22 cellular contexts compared by ENCODE assay signal in genomic region chr19:45854167-45854778, GRCh38. TPM values are rescaled to one million over a fixed set of nuclear protein-coding genes. Genes with fewer than 3 reads are reported as not detected.
"Had no signal": no experiment of that assay in that cellular context is flagged by ENCODE, and none has a peak within 500 bp of the region (broad histone marks: within the 10 kb centered on the region; RNA-seq: fewer than 3 reads in every experiment).

No MANE protein-coding gene starts in this region.

- ATAC-seq: activated T-cell treated with anti-CD3 and anti-CD28 coated beads, Interleukin-2, amount 50 U/mL, for 4 hours; left colon; WTC11 had no signal

- H3K27ac Mint-ChIP-seq: activated CD4-positive, alpha-beta memory T cell treated with anti-CD3 and anti-CD28 coated beads, Interleukin-2, amount 10 ng/mL, durations not matched to agents 7 days and 5 days; mesothelial cell of epicardium; progenitor cell of endocrine pancreas; stimulated activated naive CD8-positive, alpha-beta T cell treated with anti-CD3 and anti-CD28 coated beads, Interleukin-15, Interleukin-2, amounts not matched to agents 100 ng/mL and 50 ng/mL, for 24 hours; WTC11 had no signal

- DNase-seq: activated CD4-positive, alpha-beta memory T cell treated with anti-CD3 and anti-CD28 coated beads, Interleukin-2, amount 10 ng/mL, durations not matched to agents 7 days and 5 days; activated CD4-positive, alpha-beta T cell treated with anti-CD3 and anti-CD28 coated beads for 4 hours; activated effector memory CD4-positive, alpha-beta T cell treated with Interleukin-2 at 50 U/mL for 16 hours; activated naive CD4-positive, alpha-beta T cell treated with anti-CD3 and anti-CD28 coated beads, Interleukin-2, amount 50 U/mL, for 16 hours; activated T-cell treated with anti-CD3 and anti-CD28 coated beads, Interleukin-2, amount 50 U/mL, for 4 hours; adrenal gland; left colon; lower lobe of right lung; nephron progenitor cell; occipital lobe; stimulated activated CD4-positive, alpha-beta T cell treated with anti-CD3 and anti-CD28 coated beads, Interleukin-15, amount 100 ng/mL, for 24 hours; upper lobe of left lung had no signal

- H3K27me3 ChIP-seq: adrenal gland, cardiac muscle cell, right atrium auricular region, suprapubic skin, upper lobe of left lung had no signal

- H3K4me3 Mint-ChIP-seq: activated CD4-positive, alpha-beta memory T cell treated with anti-CD3 and anti-CD28 coated beads, Interleukin-2, amount 10 ng/mL, durations not matched to agents 7 days and 5 days; activated T-cell treated with anti-CD3 and anti-CD28 coated beads, Interleukin-2, amount 50 U/mL, for 4 hours; mesothelial cell of epicardium; nephron progenitor cell; stimulated activated naive CD8-positive, alpha-beta T cell treated with anti-CD3 and anti-CD28 coated beads, Interleukin-15, Interleukin-2, amounts not matched to agents 100 ng/mL and 50 ng/mL, for 24 hours; WTC11 had no signal

- H3K9me3 Mint-ChIP-seq: activated CD4-positive, alpha-beta memory T cell treated with anti-CD3 and anti-CD28 coated beads, Interleukin-2, amount 10 ng/mL, durations not matched to agents 7 days and 5 days; activated T-cell treated with anti-CD3 and anti-CD28 coated beads, Interleukin-2, amount 50 U/mL, for 4 hours; mesothelial cell of epicardium; nephron progenitor cell; stimulated activated naive CD8-positive, alpha-beta T cell treated with anti-CD3 and anti-CD28 coated beads, Interleukin-15, Interleukin-2, amounts not matched to agents 100 ng/mL and 50 ng/mL, for 24 hours; WTC11 had no signal

- H3K4me1 ChIP-seq: adrenal gland, right atrium auricular region, suprapubic skin had no signal

- H3K27ac ChIP-seq: adrenal gland, cardiac muscle cell, right atrium auricular region, suprapubic skin had no signal

- H3K4me1 Mint-ChIP-seq: mesothelial cell of epicardium, nephron progenitor cell, WTC11 had no signal

- H3K9me3 ChIP-seq: adrenal gland, lower lobe of right lung, right atrium auricular region, suprapubic skin, upper lobe of left lung had no signal

- H3K27me3 Mint-ChIP-seq: activated CD4-positive, alpha-beta memory T cell treated with anti-CD3 and anti-CD28 coated beads, Interleukin-2, amount 10 ng/mL, durations not matched to agents 7 days and 5 days; progenitor cell of endocrine pancreas; stimulated activated naive CD8-positive, alpha-beta T cell treated with anti-CD3 and anti-CD28 coated beads, Interleukin-15, Interleukin-2, amounts not matched to agents 100 ng/mL and 50 ng/mL, for 24 hours had no signal

- H3K4me3 ChIP-seq: adrenal gland, cardiac muscle cell, lower lobe of right lung, right atrium auricular region, suprapubic skin, upper lobe of left lung had no signal

RNA-seq across cellular contexts. Expression of gene FOXA3, which starts 9.9 kb away (rescaled TPM):
- total RNA-seq: activated CD4-positive, alpha-beta memory T cell treated with anti-CD3 and anti-CD28 coated beads, Interleukin-2, amount 10 ng/mL, durations not matched to agents 7 days and 5 days; adrenal gland; dermis microvascular lymphatic vessel endothelial cell; mesothelial cell of epicardium; occipital lobe; right atrium auricular region; skeletal muscle tissue; T-helper 2 cell treated with Interferon-gamma antibody and Interleukin-4, amounts not matched to agents 100 ng/mL and 5 ng/mL, for 36 hours had no signal

RNA-seq across cellular contexts. Expression of gene RSPH6A, which starts 39.2 kb away (rescaled TPM):
- total RNA-seq: right atrium auricular region, skeletal muscle tissue had no signal
